In genomic region chr5:72565519-72566289, GRCh38 we compare ENCODE assay signal across 2 cellular contexts.
TF ChIP-seq lines count a peak whose summit lies in the region.

No MANE protein-coding gene starts in this region.

TF ChIP-seq in HepG2, 621 proteins besides CTCF, POLR2A, EP300 and RAD21:
- no peak for TF ChIP-seq ZNF329 (CRISPR knock-in tag; IDR thresholded peaks at IDR 0.05; ENCODE audit: low read depth)
- TF ChIP-seq MAFK (conservative IDR thresholded peaks at IDR 0.05 in 1 of 2, IDR thresholded peaks at IDR 0.05 in 1 of 2; ENCODE audit: low read length in 2 of 2), result peak; percentile 92 to 94
- TF ChIP-seq MAFF (IDR thresholded peaks at IDR 0.05; ENCODE audit: low read depth, low read length), result peak; percentile 93

TF ChIP-seq in IMR-90, 13 proteins besides CTCF, POLR2A, EP300 and RAD21:
- TF ChIP-seq MAFK (IDR thresholded peaks at IDR 0.05; ENCODE audit: low read depth, low read length), result peak; percentile 89
- TF ChIP-seq CHD1 (IDR thresholded peaks at IDR 0.05; ENCODE audit: low read depth, low read length), result no peak
